11 cellular contexts compared by ENCODE assay signal in genomic region chr7:68550635-68551034, GRCh38.
"Had no signal": no experiment of that assay in that cellular context is flagged by ENCODE, and none has a peak within 500 bp of the region (broad histone marks: within the 10 kb centered on the region; RNA-seq: fewer than 3 reads in every experiment).

No MANE protein-coding gene starts in this region.

- FAIRE-seq: H1, H54 had no signal

- DNase-seq: GM23248, GOT3, H7, H9, HCEC 1CT, HFFc6 had no signal

- H3K36me3 ChIP-seq: HAP-1 had no signal

- ATAC-seq: GM23338, HCT116 had no signal

- H3K27ac ChIP-seq: GM23248 had no signal

- H3K4me3 ChIP-seq: GM23248, GM23338, HAP-1 had no signal

- H3K4me2 ChIP-seq: GM23338 had no signal

- H3K4me1 ChIP-seq: HAP-1 had no signal

- H3K9ac ChIP-seq: GM23248 had no signal

- H2AFZ ChIP-seq: GM23248, GM23338 had no signal

- H3K9me3 ChIP-seq: HAP-1 had no signal
